Comparison of ENCODE assay signal across 20 cellular contexts in genomic region chr7:35777121-35777520, GRCh38. TPM values are rescaled to one million over a fixed set of nuclear protein-coding genes. Genes with fewer than 3 reads are reported as not detected.
DNase-seq lines count a peak whose midpoint lies in the region; ATAC-seq and TF ChIP-seq lines count a peak whose summit lies in the region.
"Had no signal": no experiment of that assay in that cellular context is flagged by ENCODE, and none has a peak within 500 bp of the region (broad histone marks: within the 10 kb centered on the region; RNA-seq: fewer than 3 reads in every experiment).

No MANE protein-coding gene starts in this region.

- H3K36me3 Mint-ChIP-seq in brain = peaks cover 5% of the 10 kb centered on the region

- peak overlapping the region in 1 of 5 experiments; percentile 68 for H3K4me3 Mint-ChIP-seq in brain

- TF ChIP-seq EP300 in esophagus muscularis mucosa (IDR thresholded peaks at IDR 0.05) = no peak

- no peaks in the 10 kb centered on the region for H3K27me3 Mint-ChIP-seq in brain

- H3K27ac Mint-ChIP-seq in brain = peak overlapping the region in 3 of 5 experiments; percentile 27 to 88 (median 68)

- H3K4me1 Mint-ChIP-seq in brain = peaks cover 9% of the 10 kb centered on the region

- no peaks in the 10 kb centered on the region for H3K36me3 ChIP-seq in esophagus muscularis mucosa

- no peak for ATAC-seq in HG02571 (IDR thresholded peaks at IDR 0.05; ENCODE audit: unreplicated experiment)
- ATAC-seq: HepG2 had no signal

- no peaks in the 10 kb centered on the region for H3K27me3 ChIP-seq in layer of hippocampus (ENCODE audit: control insufficient read depth, insufficient read depth, low read length)
- no peaks in the 10 kb centered on the region for H3K27me3 ChIP-seq in esophagus muscularis mucosa

- no peak for TF ChIP-seq POLR2A in esophagus muscularis mucosa (IDR thresholded peaks at IDR 0.05; ENCODE audit: low read depth)

- DNase-seq in NCI-H2171 (lab: John Stamatoyannopoulos, UW) = peak; percentile 34
- no peak for DNase-seq in activated CD8-positive, alpha-beta memory T cell treated with anti-CD3 and anti-CD28 coated beads, Interleukin-2, amount 50 U/mL, for 4 hours
- no peak for DNase-seq in esophagus muscularis mucosa (ENCODE audit: extremely low spot score)
- DNase-seq: ACHN, DMS79 treated with DMSO at 0.1 percent for 48 hours, H7, KBM-7, NCI-H1417 treated with DMSO at 0.1 percent for 48 hours, NCI-H2029 treated with DMSO at 0.1 percent for 48 hours, NCI-H2227 treated with DMSO at 0.1 percent for 48 hours, NCI-H510A treated with DMSO at 0.1 percent for 48 hours, NCI-H774, Right ventricle myocardium superior, SK-N-SH had no signal

- TF ChIP-seq CTCF in brain (conservative IDR thresholded peaks at IDR 0.05) (no peak), esophagus muscularis mucosa (IDR thresholded peaks at IDR 0.05) (no peak)

- no peaks in the 10 kb centered on the region for H3K9me3 ChIP-seq in esophagus muscularis mucosa
- H3K9me3 ChIP-seq: SK-N-SH had no signal

- H3K4me1 ChIP-seq in esophagus muscularis mucosa = no peaks in the 10 kb centered on the region

- intact Hi-C loops in esophagus muscularis mucosa (cut with DNase I) = no loop called here

- H3K9me3 Mint-ChIP-seq in brain = no peaks in the 10 kb centered on the region

- H3K27ac ChIP-seq in layer of hippocampus (ENCODE audit: low read depth, low read length) (peak overlapping the region; percentile 74), temporal lobe (ENCODE audit: low read depth, low read length) (peak overlapping the region; percentile 98), esophagus muscularis mucosa (replicated peaks in 1 of 4) (no peak overlapping the region)
- H3K27ac ChIP-seq: C4-2B had no signal

- no peak overlapping the region for H3K4me3 ChIP-seq in esophagus muscularis mucosa

RNA-seq across cellular contexts. Expression of gene SEPTIN7, which starts 23.7 kb away (rescaled TPM):
- polyA plus RNA-seq in brain (ENCODE audit: insufficient read depth, low read depth, low replicate concordance) = 238 TPM
- total RNA-seq in temporal lobe (210 TPM), esophagus muscularis mucosa (100 to 1,000 TPM; 262 to 353 (median 300) TPM)

Comparison
In these comparisons a context has a peak if more than half of its experiments do, and no peak if none do; other contexts are left out.
1. H3K27ac ChIP-seq: peak in layer of hippocampus (single experiment) and temporal lobe (single experiment); none in esophagus muscularis mucosa (0 of 4).